Comparison of ENCODE assay signal across 8 cellular contexts in genomic region chr1:32239790-32240139, GRCh38. TPM values are rescaled to one million over a fixed set of nuclear protein-coding genes. Genes with fewer than 3 reads are reported as not detected.
DNase-seq lines count a peak whose midpoint lies in the region; ATAC-seq and TF ChIP-seq lines count a peak whose summit lies in the region.

No MANE protein-coding gene starts in this region.

- TF ChIP-seq CTCF in CD14-positive monocyte (IDR thresholded peaks at IDR 0.05) (no peak), natural killer cell (IDR thresholded peaks at IDR 0.05) (no peak)

- no peak for ATAC-seq in natural killer cell
- ATAC-seq in GM21515 (IDR thresholded peaks at IDR 0.05; ENCODE audit: unreplicated experiment): no peak
- no peak for ATAC-seq in HG02840 (IDR thresholded peaks at IDR 0.05; ENCODE audit: low FRiP score, unreplicated experiment)
- ATAC-seq in GM19452 (IDR thresholded peaks at IDR 0.05; ENCODE audit: unreplicated experiment): no peak

- H3K4me1 Mint-ChIP-seq in CD14-positive monocyte: peaks cover 24% of the 10 kb centered on the region
- peaks cover 28% of the 10 kb centered on the region for H3K4me1 Mint-ChIP-seq in dendritic cell treated with granulocyte-macrophage colony-stimulating factor and Interleukin-4, amounts not matched to agents 40 ng/mL and 50 ng/mL, for 4 days (ENCODE audit: low read depth)
- H3K4me1 Mint-ChIP-seq in natural killer cell: peaks cover 0 to 25% of the 10 kb centered on the region in 2 donors

- H3K27ac Mint-ChIP-seq in CD14-positive monocyte: no peak overlapping the region
- H3K27ac Mint-ChIP-seq in dendritic cell treated with granulocyte-macrophage colony-stimulating factor and Interleukin-4, amounts not matched to agents 40 ng/mL and 50 ng/mL, for 4 days: no peak overlapping the region
- peak overlapping the region in 1 of 2 donors; percentile 85 for H3K27ac Mint-ChIP-seq in natural killer cell

- DNase-seq in CD14-positive monocyte (ENCODE audit: low spot score): no peak
- DNase-seq in NCI-H1105 (lab: John Stamatoyannopoulos, UW): peak; percentile 44
- no peak for DNase-seq in natural killer cell
- DNase-seq in stimulated activated CD8-positive, alpha-beta memory T cell treated with anti-CD3 and anti-CD28 coated beads, Interleukin-4, amount 100 ng/mL, for 48 hours: no peak

- H3K4me3 Mint-ChIP-seq in CD14-positive monocyte (peak overlapping the region; percentile 72 to 88), natural killer cell (peak overlapping the region; percentile 89)
- peak overlapping the region; percentile 74 for H3K4me3 Mint-ChIP-seq in dendritic cell treated with granulocyte-macrophage colony-stimulating factor and Interleukin-4, amounts not matched to agents 40 ng/mL and 50 ng/mL, for 4 days

- no peaks in the 10 kb centered on the region for H3K36me3 Mint-ChIP-seq in CD14-positive monocyte
- no peaks in the 10 kb centered on the region for H3K36me3 Mint-ChIP-seq in dendritic cell treated with granulocyte-macrophage colony-stimulating factor and Interleukin-4, amounts not matched to agents 40 ng/mL and 50 ng/mL, for 4 days (ENCODE audit: low read depth)
- no peaks in the 10 kb centered on the region for H3K36me3 Mint-ChIP-seq in natural killer cell

- intact Hi-C loops in CD14-positive monocyte (cut with micrococcal nuclease) (no loop called here), natural killer cell (cut with micrococcal nuclease) (no loop called here)
- intact Hi-C loops in dendritic cell treated with granulocyte-macrophage colony-stimulating factor and Interleukin-4, amounts not matched to agents 40 ng/mL and 50 ng/mL, for 4 days (cut with micrococcal nuclease): loop anchor here (2.0 kb wide), 1 partner anchor 17 kb away; the partner anchor contains the start of genes EIF3I and TMEM234

- peaks cover 0 to 3% (median 0%) of the 10 kb centered on the region in 7 donors for H3K9me3 Mint-ChIP-seq in CD14-positive monocyte
- no peaks in the 10 kb centered on the region for H3K9me3 Mint-ChIP-seq in dendritic cell treated with granulocyte-macrophage colony-stimulating factor and Interleukin-4, amounts not matched to agents 40 ng/mL and 50 ng/mL, for 4 days
- H3K9me3 Mint-ChIP-seq in natural killer cell: no peaks in the 10 kb centered on the region

- H3K27me3 Mint-ChIP-seq in CD14-positive monocyte (ENCODE audit: low read depth in 3 of 3) (peaks cover 24 to 33% (median 29%) of the 10 kb centered on the region in 3 donors), natural killer cell (ENCODE audit: low read depth in 2 of 2) (no peaks in the 10 kb centered on the region)
- H3K27me3 Mint-ChIP-seq in dendritic cell treated with granulocyte-macrophage colony-stimulating factor and Interleukin-4, amounts not matched to agents 40 ng/mL and 50 ng/mL, for 4 days: peaks cover 33% of the 10 kb centered on the region

RNA-seq across cellular contexts. Expression of gene FAM167B, which starts 7.3 kb away (rescaled TPM):
- not detected for polyA plus RNA-seq in CD14-positive monocyte
- 1 to 10 TPM in 1 of 3 donors, under 1 TPM in 2; 0.54 to 1.3 (median 0.80) TPM for total RNA-seq in natural killer cell

RNA-seq across cellular contexts. Expression of gene LCK, which starts 11.3 kb away (rescaled TPM):
- 1 to 10 TPM; 1.7 to 2.2 TPM for polyA plus RNA-seq in CD14-positive monocyte
- total RNA-seq in natural killer cell: 100 to 1,000 TPM; 180 to 227 (median 215) TPM

RNA-seq across cellular contexts. Expression of gene EIF3I, which starts 17.6 kb away (rescaled TPM):
- 100 to 1,000 TPM; 151 to 162 TPM for polyA plus RNA-seq in CD14-positive monocyte
- total RNA-seq in natural killer cell: 100 to 1,000 TPM; 107 to 126 (median 110) TPM

RNA-seq across cellular contexts. Expression of gene TMEM234, which starts 17.6 kb away (rescaled TPM):
- 10 to 100 TPM; 12.8 to 14.5 TPM for polyA plus RNA-seq in CD14-positive monocyte
- total RNA-seq in natural killer cell: 10 to 100 TPM; 22.2 to 27.1 (median 24.7) TPM

RNA-seq across cellular contexts. Expression of gene DCDC2B, which starts 30.9 kb away (rescaled TPM):
- not detected for polyA plus RNA-seq in CD14-positive monocyte
- total RNA-seq in natural killer cell: not detected
